1 cellular context compared by ENCODE assay signal in genomic region chr7:2750054-2750453, GRCh38.
TF ChIP-seq lines count a peak whose summit lies in the region.

No MANE protein-coding gene starts in this region.

TF ChIP-seq in SK-N-SH, 30 proteins besides CTCF, POLR2A, EP300 and RAD21 (continued from another document):
- TF ChIP-seq USF1 (IDR thresholded peaks at IDR 0.05; ENCODE audit: borderline replicate concordance, low read depth) (no peak), GABPA (IDR thresholded peaks at IDR 0.05; ENCODE audit: low read depth) (no peak)
